In genomic region chr9:125706661-125707539, GRCh38 we compare ENCODE assay signal across 1 cellular context.
TF ChIP-seq lines count a peak whose summit lies in the region.

Gene MAPKAP1 (minus strand): TSS chr9:125707208. CDS start chr9:125672574, 34,634 bp downstream.

TF ChIP-seq in HepG2, 621 proteins besides CTCF, POLR2A, EP300 and RAD21 (continued from another document and continues in another):
- TF ChIP-seq ZMAT3 (CRISPR knock-in tag; conservative IDR thresholded peaks at IDR 0.05) (0 out of 2 replicates have a peak, but pooled peaks have one; percentile 20), RARG (CRISPR knock-in tag; IDR thresholded peaks at IDR 0.05; ENCODE audit: low read depth) (no peak), ZC3H13 (CRISPR knock-in tag; IDR thresholded peaks at IDR 0.05) (no peak), ZNF564 (CRISPR knock-in tag; IDR thresholded peaks at IDR 0.05) (no peak), HDAC6 (IDR thresholded peaks at IDR 0.05; ENCODE audit: low read depth, low read length) (no peak), SRSF9 (IDR thresholded peaks at IDR 0.05; ENCODE audit: borderline replicate concordance, insufficient read depth, low read depth, low read length, poor library complexity, severe bottlenecking) (no peak), ZNF142 (CRISPR knock-in tag; IDR thresholded peaks at IDR 0.05) (no peak), THAP8 (CRISPR knock-in tag; IDR thresholded peaks at IDR 0.05; ENCODE audit: borderline replicate concordance) (no peak), ZKSCAN8 (CRISPR knock-in tag; IDR thresholded peaks at IDR 0.05; ENCODE audit: borderline replicate concordance) (no peak; the same call in 1 of the 2 replicates), ZNF660 (CRISPR knock-in tag; IDR thresholded peaks at IDR 0.05; ENCODE audit: borderline replicate concordance, low read depth) (no peak), ZNF160 (CRISPR knock-in tag; IDR thresholded peaks at IDR 0.05) (no peak), TERF1 (CRISPR knock-in tag; IDR thresholded peaks at IDR 0.05) (no peak), GTF3A (CRISPR knock-in tag; conservative IDR thresholded peaks at IDR 0.05) (peak; percentile 85; the same call in 1 of the 2 replicates), SUZ12 (IDR thresholded peaks at IDR 0.05; ENCODE audit: low read depth, low read length) (no peak), JUNB (CRISPR knock-in tag; IDR thresholded peaks at IDR 0.05; ENCODE audit: borderline replicate concordance) (no peak), ZNF724P (CRISPR knock-in tag; IDR thresholded peaks at IDR 0.05; ENCODE audit: borderline replicate concordance) (no peak), ZMYM3 (CRISPR knock-in tag; IDR thresholded peaks at IDR 0.05) (peak; percentile 66; the same call in 1 of the 2 replicates), PATZ1 (CRISPR knock-in tag; IDR thresholded peaks at IDR 0.05) (peak; percentile 55; the same call in 1 of the 2 replicates), JUND (CRISPR knock-in tag; IDR thresholded peaks at IDR 0.05) (no peak), REXO4 (CRISPR knock-in tag; IDR thresholded peaks at IDR 0.05; ENCODE audit: borderline replicate concordance) (no peak), ZNF746 (CRISPR knock-in tag; IDR thresholded peaks at IDR 0.05) (0 out of 2 replicates have a peak, but pooled peaks have one; percentile 15), HCFC1 (IDR thresholded peaks at IDR 0.05; ENCODE audit: low read depth, low read length) (peak; percentile 54), AGO1 (IDR thresholded peaks at IDR 0.05; ENCODE audit: low read depth, low read length, poor library complexity, severe bottlenecking) (no peak), RXRB (CRISPR knock-in tag; IDR thresholded peaks at IDR 0.05; ENCODE audit: borderline replicate concordance) (peak; percentile 36; the same call in 1 of the 2 replicates), CREB1 (IDR thresholded peaks at IDR 0.05) (no peak), CREB1 (CRISPR knock-in tag; IDR thresholded peaks at IDR 0.05) (peak; percentile 39; the same call in 1 of the 2 replicates), ZNF354B (CRISPR knock-in tag; IDR thresholded peaks at IDR 0.05) (no peak), MBNL3 (CRISPR knock-in tag; conservative IDR thresholded peaks at IDR 0.05) (no peak), SCMH1 (CRISPR knock-in tag; IDR thresholded peaks at IDR 0.05; ENCODE audit: borderline replicate concordance) (no peak), ZNF770 (CRISPR knock-in tag; IDR thresholded peaks at IDR 0.05) (no peak), FOXO1 (CRISPR knock-in tag; IDR thresholded peaks at IDR 0.05) (no peak), ZNF761 (CRISPR knock-in tag; conservative IDR thresholded peaks at IDR 0.05) (no peak), RAD51 (IDR thresholded peaks at IDR 0.05; ENCODE audit: borderline replicate concordance) (no peak), ETV5 (CRISPR knock-in tag; IDR thresholded peaks at IDR 0.05; ENCODE audit: borderline replicate concordance) (peak; percentile 64), RERE (CRISPR knock-in tag; IDR thresholded peaks at IDR 0.05; ENCODE audit: low read depth) (no peak), ELF4 (CRISPR knock-in tag; IDR thresholded peaks at IDR 0.05; ENCODE audit: borderline replicate concordance) (peak; percentile 62), ZNF30 (CRISPR knock-in tag; IDR thresholded peaks at IDR 0.05) (no peak), HNF4A (CRISPR knock-in tag; IDR thresholded peaks at IDR 0.05) (no peak), ZNF33B (CRISPR knock-in tag; IDR thresholded peaks at IDR 0.05) (peak; percentile 72; the same call in 1 of the 2 replicates), PAWR (CRISPR knock-in tag; IDR thresholded peaks at IDR 0.05; ENCODE audit: borderline replicate concordance) (0 out of 2 replicates have a peak, but pooled peaks have one; percentile 28)
- TF ChIP-seq, protein P1, sequence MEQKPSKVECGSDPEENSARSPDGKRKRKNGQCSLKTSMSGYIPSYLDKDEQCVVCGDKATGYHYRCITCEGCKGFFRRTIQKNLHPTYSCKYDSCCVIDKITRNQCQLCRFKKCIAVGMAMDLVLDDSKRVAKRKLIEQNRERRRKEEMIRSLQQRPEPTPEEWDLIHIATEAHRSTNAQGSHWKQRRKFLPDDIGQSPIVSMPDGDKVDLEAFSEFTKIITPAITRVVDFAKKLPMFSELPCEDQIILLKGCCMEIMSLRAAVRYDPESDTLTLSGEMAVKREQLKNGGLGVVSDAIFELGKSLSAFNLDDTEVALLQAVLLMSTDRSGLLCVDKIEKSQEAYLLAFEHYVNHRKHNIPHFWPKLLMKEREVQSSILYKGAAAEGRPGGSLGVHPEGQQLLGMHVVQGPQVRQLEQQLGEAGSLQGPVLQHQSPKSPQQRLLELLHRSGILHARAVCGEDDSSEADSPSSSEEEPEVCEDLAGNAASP (CRISPR knock-in tag; IDR thresholded peaks at IDR 0.05; ENCODE audit: borderline replicate concordance) = 0 out of 2 replicates have a peak, but pooled peaks have one; percentile 30
- TF ChIP-seq, protein P2, sequence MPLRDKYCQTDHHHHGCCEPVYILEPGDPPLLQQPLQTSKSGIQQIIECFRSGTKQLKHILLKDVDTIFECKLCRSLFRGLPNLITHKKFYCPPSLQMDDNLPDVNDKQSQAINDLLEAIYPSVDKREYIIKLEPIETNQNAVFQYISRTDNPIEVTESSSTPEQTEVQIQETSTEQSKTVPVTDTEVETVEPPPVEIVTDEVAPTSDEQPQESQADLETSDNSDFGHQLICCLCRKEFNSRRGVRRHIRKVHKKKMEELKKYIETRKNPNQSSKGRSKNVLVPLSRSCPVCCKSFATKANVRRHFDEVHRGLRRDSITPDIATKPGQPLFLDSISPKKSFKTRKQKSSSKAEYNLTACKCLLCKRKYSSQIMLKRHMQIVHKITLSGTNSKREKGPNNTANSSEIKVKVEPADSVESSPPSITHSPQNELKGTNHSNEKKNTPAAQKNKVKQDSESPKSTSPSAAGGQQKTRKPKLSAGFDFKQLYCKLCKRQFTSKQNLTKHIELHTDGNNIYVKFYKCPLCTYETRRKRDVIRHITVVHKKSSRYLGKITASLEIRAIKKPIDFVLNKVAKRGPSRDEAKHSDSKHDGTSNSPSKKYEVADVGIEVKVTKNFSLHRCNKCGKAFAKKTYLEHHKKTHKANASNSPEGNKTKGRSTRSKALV (CRISPR knock-in tag; IDR thresholded peaks at IDR 0.05) = no peak; the same call in 1 of the 2 replicates
